In genomic region chr5:176788931-176789872, GRCh38 we compare ENCODE assay signal across 1 cellular context.
TF ChIP-seq lines count a peak whose summit lies in the region.

No MANE protein-coding gene starts in this region.

TF ChIP-seq in HEK293, 187 proteins besides CTCF, POLR2A, EP300 and RAD21 (continued from another document):
- TF ChIP-seq AEBP2 (tag by site-specific recombination; IDR thresholded peaks at IDR 0.05; ENCODE audit: borderline replicate concordance) (no peak), ZNF26 (tag by site-specific recombination; IDR thresholded peaks at IDR 0.05) (no peak), ZNF248 (tag by site-specific recombination; IDR thresholded peaks at IDR 0.05) (no peak), ZBTB8A (tag by site-specific recombination; IDR thresholded peaks at IDR 0.05) (0 out of 2 replicates have a peak, but pooled peaks have one; percentile 7), ZSCAN30 (tag by site-specific recombination; IDR thresholded peaks at IDR 0.05) (no peak), YY2 (tag by site-specific recombination; IDR thresholded peaks at IDR 0.05) (peak; percentile 58), SP2 (tag by site-specific recombination; IDR thresholded peaks at IDR 0.05) (peak; percentile 43; the same call in 1 of the 2 replicates), YY1 (tag by site-specific recombination; IDR thresholded peaks at IDR 0.05) (peak; percentile 49; the same call in 1 of the 2 replicates), ZNF16 (tag by site-specific recombination; IDR thresholded peaks at IDR 0.05; ENCODE audit: low read depth) (no peak), ZNF426 (tag by site-specific recombination; IDR thresholded peaks at IDR 0.05) (no peak), ZNF624 (tag by site-specific recombination; IDR thresholded peaks at IDR 0.05) (no peak), ZNF362 (tag by site-specific recombination; IDR thresholded peaks at IDR 0.05) (no peak), GFI1B (tag by site-specific recombination; IDR thresholded peaks at IDR 0.05) (no peak), ZBTB20 (tag by site-specific recombination; IDR thresholded peaks at IDR 0.05) (0 out of 2 replicates have a peak, but pooled peaks have one; percentile 11), ZNF776 (tag by site-specific recombination; IDR thresholded peaks at IDR 0.05; ENCODE audit: borderline replicate concordance) (no peak), KLF10 (tag by site-specific recombination; IDR thresholded peaks at IDR 0.05) (no peak), KLF1 (tag by site-specific recombination; IDR thresholded peaks at IDR 0.05) (no peak), ZNF280C (tag by site-specific recombination; IDR thresholded peaks at IDR 0.05) (no peak), ZNF626 (tag by site-specific recombination; IDR thresholded peaks at IDR 0.05) (no peak), ZNF169 (tag by site-specific recombination; IDR thresholded peaks at IDR 0.05) (no peak), HIC1 (tag by site-specific recombination; IDR thresholded peaks at IDR 0.05) (0 out of 2 replicates have a peak, but pooled peaks have one; percentile 5), ZBTB7A (tag by site-specific recombination; IDR thresholded peaks at IDR 0.05; ENCODE audit: low read depth) (no peak), ZNF777 (tag by site-specific recombination; IDR thresholded peaks at IDR 0.05; ENCODE audit: borderline replicate concordance) (peak; percentile 34; the same call in 1 of the 2 replicates)
